In the genomic region with DNA sequence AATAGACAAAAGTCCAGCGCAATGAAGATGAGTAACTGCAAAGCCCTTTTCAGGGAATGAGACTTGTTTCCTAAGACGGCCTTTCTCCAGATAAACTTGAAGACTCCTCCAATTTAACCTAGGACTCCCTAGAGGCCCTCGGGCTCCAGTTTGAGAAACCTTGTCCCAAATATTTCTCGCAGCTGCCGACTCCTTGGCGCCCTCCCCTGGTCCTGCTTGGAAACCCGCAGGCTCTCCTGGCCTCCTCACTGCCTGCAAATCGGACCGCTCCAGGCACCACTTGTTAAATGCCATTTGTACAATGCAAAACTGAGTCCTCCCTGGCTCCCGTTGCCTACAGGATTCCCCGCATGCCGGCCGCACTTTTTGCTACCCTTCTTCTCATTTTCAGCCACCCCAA, we compare ENCODE assay signal across 8 cellular contexts. TPM values are rescaled to one million over a fixed set of nuclear protein-coding genes. Genes with fewer than 3 reads are reported as not detected.
DNase-seq lines count a peak whose midpoint lies in the region; ATAC-seq and TF ChIP-seq lines count a peak whose summit lies in the region.

No MANE protein-coding gene starts in this region.

- no peak overlapping the region for H3K27ac Mint-ChIP-seq in neural progenitor cell

- no peak overlapping the region for H3K9ac ChIP-seq in neural progenitor cell

- no peaks in the 10 kb centered on the region for H4K20me1 ChIP-seq in neural progenitor cell (ENCODE audit: low read depth)

- H3K27ac ChIP-seq in A673 (ENCODE audit: low read depth, low read length, poor library complexity, severe bottlenecking) = no peak overlapping the region
- no peak overlapping the region for H3K27ac ChIP-seq in neural progenitor cell
- H3K27ac ChIP-seq in ascending aorta = no peak overlapping the region

- H2AFZ ChIP-seq in neural progenitor cell (replicated peaks) = no peak overlapping the region

- CTCF ChIA-PET in A673 (lab: Charles Lee) = no interaction called here
- CTCF ChIA-PET in GM10248 (lab: Yijun Ruan, JAX) = no interaction called here

- no peak for ATAC-seq in GM21390 (IDR thresholded peaks at IDR 0.05; ENCODE audit: unreplicated experiment)

- no peak overlapping the region for H3K4me3 ChIP-seq in A673 (ENCODE audit: low read depth, low read length, poor library complexity, severe bottlenecking)
- H3K4me3 ChIP-seq in epithelial cell of esophagus (ENCODE audit: low read length) = no peak overlapping the region
- no peak overlapping the region for H3K4me3 ChIP-seq in neural progenitor cell
- H3K4me3 ChIP-seq in ascending aorta = no peak overlapping the region

- H3K36me3 ChIP-seq in A673 (ENCODE audit: insufficient read depth, low read length, poor library complexity, severe bottlenecking) (no peaks in the 10 kb centered on the region), neural progenitor cell (no peaks in the 10 kb centered on the region), ascending aorta (no peaks in the 10 kb centered on the region)

- H3K9me3 ChIP-seq in A673 (ENCODE audit: low read depth, low read length, poor library complexity, severe bottlenecking) = no peaks in the 10 kb centered on the region
- no peaks in the 10 kb centered on the region for H3K9me3 ChIP-seq in neural progenitor cell (ENCODE audit: low read depth)
- H3K9me3 ChIP-seq in ascending aorta = no peaks in the 10 kb centered on the region

- H3K9me3 Mint-ChIP-seq in neural progenitor cell = peaks cover 9% of the 10 kb centered on the region

- H3K4me3 Mint-ChIP-seq in neural progenitor cell = no peak overlapping the region

- no peaks in the 10 kb centered on the region for H3K4me1 Mint-ChIP-seq in neural progenitor cell

- H3K27me3 ChIP-seq in A673 (replicated peaks; ENCODE audit: insufficient read depth, low read depth, low read length, poor library complexity) = no peaks in the 10 kb centered on the region
- no peaks in the 10 kb centered on the region for H3K27me3 ChIP-seq in neural progenitor cell
- H3K27me3 ChIP-seq in ascending aorta = no peaks in the 10 kb centered on the region

- intact Hi-C loops in A673 (cut with micrococcal nuclease; ENCODE audit: unreplicated experiment) = no loop called here
- intact Hi-C loops in ascending aorta (cut with DNase I) = no loop called here

- no TSS peak for BruUV-seq in A673 (replicated peaks; lab: Mats Ljungman, UMichigan)

- no peaks in the 10 kb centered on the region for H3K4me1 ChIP-seq in A673 (ENCODE audit: insufficient read depth, low read length, poor library complexity, severe bottlenecking)
- no peaks in the 10 kb centered on the region for H3K4me1 ChIP-seq in neural progenitor cell
- H3K4me1 ChIP-seq in ascending aorta = no peaks in the 10 kb centered on the region

- no peaks in the 10 kb centered on the region for H3K27me3 Mint-ChIP-seq in neural progenitor cell (ENCODE audit: insufficient read depth, low read depth)

- H3K4me2 ChIP-seq in neural progenitor cell = no peak overlapping the region

- POLR2A ChIA-PET in A673 (lab: Charles Lee; ENCODE audit: low non-redundant PET) = no interaction called here
- POLR2A ChIA-PET in GM10248 (lab: Yijun Ruan, JAX) = no interaction called here

- DNase-seq in A673 (ENCODE audit: low spot score) (peak; percentile 76), GM10248 (ENCODE audit: extremely low spot score) (no peak), NCI-H82 treated with DMSO at 0.1 percent for 48 hours (lab: John Stamatoyannopoulos, UW; ENCODE audit: unreplicated experiment) (peak; percentile 25), epithelial cell of esophagus (ENCODE audit: low read depth) (peak; percentile 6), neural progenitor cell (ENCODE audit: low spot score) (peak; percentile 64), ascending aorta (ENCODE audit: low spot score in 2 of 2) (no peak)
- no peak for DNase-seq in activated CD4-positive, alpha-beta T cell treated with anti-CD3 and anti-CD28 coated beads, Interleukin-2, amount 50 U/mL, for 1 hour

- H3K79me2 ChIP-seq in neural progenitor cell (ENCODE audit: low read depth) = no peaks in the 10 kb centered on the region

- H3F3A ChIP-seq in neural progenitor cell (ENCODE audit: low read depth) = no peaks in the 10 kb centered on the region

- H3K36me3 Mint-ChIP-seq in neural progenitor cell = no peaks in the 10 kb centered on the region

- TF ChIP-seq CTCF in A673 (conservative IDR thresholded peaks at IDR 0.05; ENCODE audit: low read depth, low read length) (peak; percentile 77), GM10248 (IDR thresholded peaks at IDR 0.05; ENCODE audit: control extremely low read depth, extremely low read depth, low read depth, missing control alignments) (peak; percentile 39), epithelial cell of esophagus (IDR thresholded peaks at IDR 0.05; ENCODE audit: insufficient read depth, low read depth, low read length, missing control alignments) (peak; percentile 4), neural progenitor cell (IDR thresholded peaks at IDR 0.05) (peak; percentile 65), ascending aorta (IDR thresholded peaks at IDR 0.05) (peak in 1 of 3 experiments; percentile 23)

RNA-seq across cellular contexts. Expression of gene MUC4, which starts 36.8 kb away (rescaled TPM):
- not detected in 2 replicates for total RNA-seq in A673 (2021)
- 0.53 TPM in 1 of 2 replicates, not detected in the other for total RNA-seq in neural progenitor cell (ENCODE audit: low replicate concordance)
- total RNA-seq in ascending aorta = not detected

RNA-seq across cellular contexts. Expression of gene MUC20, which starts 54.1 kb away (rescaled TPM):
- total RNA-seq in A673 (2021) (1.1 and 1.3 TPM in 2 replicates), neural progenitor cell (ENCODE audit: low replicate concordance) (0.17 TPM in 1 of 2 replicates, not detected in the other), ascending aorta (52.0 TPM)

Comparison
In these comparisons a context has a peak if more than half of its experiments do, and no peak if none do; other contexts are left out.
1. DNase-seq: peak in A673 (single experiment), NCI-H82 treated with DMSO at 0.1 percent for 48 hours (single experiment), epithelial cell of esophagus (single experiment) and neural progenitor cell (single experiment); none in GM10248 (single experiment), ascending aorta (0 of 2) and activated CD4-positive, alpha-beta T cell treated with anti-CD3 and anti-CD28 coated beads, Interleukin-2, amount 50 U/mL, for 1 hour (single experiment).
2. RNA of gene MUC20, which starts 54.1 kb away (total RNA-seq): 52.0 TPM in ascending aorta (single experiment); 1.1 to 1.3 TPM in A673 and 0.17 TPM in neural progenitor cell; every median in the first group is over 10 times any median in the second.